ENCODE assay signal across 1 cellular context in the genomic region with DNA sequence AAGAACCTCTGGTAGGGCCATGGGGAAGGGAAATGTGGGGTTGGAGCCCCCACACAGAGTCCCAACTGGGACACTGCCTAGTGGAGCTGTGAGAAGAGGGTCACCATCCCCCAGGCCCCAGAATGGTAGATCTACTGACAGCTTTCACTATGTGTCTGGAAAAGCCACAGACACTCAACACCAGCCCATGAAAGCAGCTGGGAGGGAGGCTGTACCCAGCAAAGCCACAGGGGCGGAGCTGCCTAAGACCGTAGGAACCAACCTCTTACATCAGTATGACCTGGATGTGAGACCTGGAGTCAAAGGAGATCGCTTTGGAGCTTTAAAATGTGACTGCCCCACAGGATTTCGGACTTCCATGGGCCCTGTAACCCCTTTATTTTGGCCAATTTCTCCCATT.
TF ChIP-seq lines count a peak whose summit lies in the region.

No MANE protein-coding gene starts in this region.

TF ChIP-seq in GM12878, 131 proteins besides CTCF, POLR2A, EP300 and RAD21:
- no peak for TF ChIP-seq MEF2B (IDR thresholded peaks at IDR 0.05; ENCODE audit: partially characterized antibody, poor library complexity, severe bottlenecking)
- TF ChIP-seq GATAD2B (conservative IDR thresholded peaks at IDR 0.05; ENCODE audit: low read depth) = 0 out of 2 replicates have a peak, but pooled peaks have one; percentile 0
- no peak for TF ChIP-seq CEBPB (IDR thresholded peaks at IDR 0.05; ENCODE audit: borderline replicate concordance in 1 of 2, low read depth in 2 of 2, low read length in 2 of 2)
- TF ChIP-seq IKZF1 (conservative IDR thresholded peaks at IDR 0.05) = peak; percentile 48; the same call in 1 of the 2 replicates
TF ChIP-seq in GM12878: peak in this region for 2.
